ENCODE assay signal across 15 cellular contexts in the genomic region with DNA sequence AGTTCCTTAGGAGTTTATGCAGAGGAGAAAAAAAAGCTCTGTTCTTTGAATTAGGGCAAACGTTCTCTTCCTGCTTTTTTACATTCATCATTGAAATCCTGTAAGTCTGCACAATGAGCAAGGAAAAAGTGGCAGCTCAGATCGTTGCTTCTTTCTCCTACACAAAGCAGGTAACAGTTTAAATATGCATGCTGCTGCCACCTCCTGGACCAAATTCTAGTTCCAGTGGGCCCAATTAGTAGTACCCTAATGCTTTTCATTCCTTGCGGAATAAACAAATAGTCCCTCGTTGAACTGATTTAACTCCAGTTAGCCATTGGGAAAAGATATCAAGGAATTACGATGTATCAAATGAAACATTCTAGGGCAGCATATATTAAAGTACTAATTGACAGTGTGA. TPM values are rescaled to one million over a fixed set of nuclear protein-coding genes. Genes with fewer than 3 reads are reported as not detected.
DNase-seq lines count a peak whose midpoint lies in the region; ATAC-seq and TF ChIP-seq lines count a peak whose summit lies in the region.
"Had no signal": no experiment of that assay in that cellular context is flagged by ENCODE, and none has a peak within 500 bp of the region (broad histone marks: within the 10 kb centered on the region; RNA-seq: fewer than 3 reads in every experiment).

No MANE protein-coding gene starts in this region.

- no peak overlapping the region for H3K27ac Mint-ChIP-seq in CD8-positive, alpha-beta T cell
- no peak overlapping the region for H3K27ac Mint-ChIP-seq in HFFc6
- H3K27ac Mint-ChIP-seq: activated CD4-positive, alpha-beta T cell treated with anti-CD3 and anti-CD28 coated beads, Interleukin-2, amount 10 ng/mL, durations not matched to agents 24 days and 14 days; activated naive CD8-positive, alpha-beta T cell treated with anti-CD3 and anti-CD28 coated beads, Interleukin-2, amount 10 ng/mL, durations not matched to agents 7 days and 5 days; stimulated activated effector memory CD8-positive, alpha-beta T cell treated with anti-CD3 and anti-CD28 coated beads, Interleukin-12 subunit alpha, Interleukin-12 subunit beta, amount 100 ng/mL, for 72 hours had no signal

- H3K4ac ChIP-seq in neuronal stem cell (ENCODE audit: low read length) = no peak overlapping the region

- peaks cover 37% of the 10 kb centered on the region for H3K4me1 ChIP-seq in CD8-positive, alpha-beta T cell (ENCODE audit: insufficient read depth, low read length)
- H3K4me1 ChIP-seq in liver (ENCODE audit: control insufficient read depth in 4 of 4, insufficient read depth in 4 of 4, low read length in 3 of 4) (peaks cover 4 to 19% (median 11%) of the 10 kb centered on the region in 4 donors), testis (peaks cover 44% of the 10 kb centered on the region), neuronal stem cell (ENCODE audit: control insufficient read depth in 2 of 2, insufficient read depth in 1 of 2, low read depth in 1 of 2, low read length in 2 of 2) (peaks cover 0 to 2% of the 10 kb centered on the region in 2 donors)

- no peaks in the 10 kb centered on the region for H3K27me3 ChIP-seq in CD8-positive, alpha-beta T cell (ENCODE audit: insufficient read depth, low read length)
- H3K27me3 ChIP-seq in liver (ENCODE audit: control insufficient read depth in 4 of 4, insufficient read depth in 4 of 4, low read length in 3 of 4) (no peaks in the 10 kb centered on the region), testis (no peaks in the 10 kb centered on the region), neuronal stem cell (ENCODE audit: control insufficient read depth in 3 of 3, insufficient read depth in 3 of 3, low read depth in 1 of 3, low read length in 3 of 3) (no peaks in the 10 kb centered on the region)

- H3K9ac ChIP-seq in liver (ENCODE audit: low read depth in 1 of 2, low read length in 2 of 2) (no peak overlapping the region), neuronal stem cell (ENCODE audit: low read depth, low read length, poor library complexity) (no peak overlapping the region)

- CTCF ChIA-PET in CD8-positive, alpha-beta T cell (lab: Charles Lee) = interaction anchor here (0.6 to 2.7 kb wide), 6 partner anchors 18 to 446 kb away, joined by 3 to 7 read pairs (median 4); a partner anchor contains a TSS

- H3K36me3 Mint-ChIP-seq in CD8-positive, alpha-beta T cell = peaks cover 38% of the 10 kb centered on the region
- H3K36me3 Mint-ChIP-seq in HFFc6 (ENCODE audit: low read depth) = peaks cover 10% of the 10 kb centered on the region; the same call in 1 of the 2 replicates

- H3K18ac ChIP-seq in neuronal stem cell (ENCODE audit: low read length) = no peak overlapping the region

- H4K91ac ChIP-seq in neuronal stem cell (ENCODE audit: low read depth, low read length, poor library complexity) = no peak overlapping the region

- peaks cover 42% of the 10 kb centered on the region for H3K4me1 Mint-ChIP-seq in CD8-positive, alpha-beta T cell (ENCODE audit: low read depth)
- peaks cover 16% of the 10 kb centered on the region for H3K4me1 Mint-ChIP-seq in HFFc6 (ENCODE audit: low read depth)

- H3K27ac ChIP-seq in CD8-positive, alpha-beta T cell (ENCODE audit: low read depth, low read length) = no peak overlapping the region
- H3K27ac ChIP-seq in liver (ENCODE audit: low read depth in 1 of 2, low read length in 2 of 2) (no peak overlapping the region), substantia nigra (ENCODE audit: low read depth, low read length, poor library complexity, severe bottlenecking) (no peak overlapping the region), testis (no peak overlapping the region), neuronal stem cell (replicated peaks; ENCODE audit: low read length) (no peak overlapping the region)

- H3K36me3 ChIP-seq in CD8-positive, alpha-beta T cell (ENCODE audit: insufficient read depth, low read length) = no peaks in the 10 kb centered on the region
- H3K36me3 ChIP-seq in liver (ENCODE audit: control insufficient read depth in 4 of 4, insufficient read depth in 3 of 4, low read depth in 1 of 4, low read length in 3 of 4) (peaks cover 0 to 10% (median 7%) of the 10 kb centered on the region in 4 donors), testis (ENCODE audit: low read depth, missing control alignments) (no peaks in the 10 kb centered on the region), neuronal stem cell (replicated peaks in 1 of 2; ENCODE audit: control insufficient read depth in 2 of 2, insufficient read depth in 2 of 2, low read length in 2 of 2) (peaks cover 17 to 100% of the 10 kb centered on the region in 2 donors)

- H2AFZ ChIP-seq in neuronal stem cell (ENCODE audit: low read length) = no peak overlapping the region

- TF ChIP-seq POLR2A in testis (IDR thresholded peaks at IDR 0.05) = no peak

- H2BK15ac ChIP-seq in neuronal stem cell (ENCODE audit: low read length) = no peak overlapping the region

- WGBS in liver = 56% methylated on average over 5 of the region's 5 CpGs
- 43 to 51% methylated on average over 5 of the region's 5 CpGs for WGBS in testis, 2 donors
- no CpG with 5 or more reads among the region's 5 CpGs for WGBS in neuronal stem cell (ENCODE audit: extremely low coverage in 2 of 2, insufficient read length in 2 of 2, insufficient replicate concordance in 1 of 2), 2 donors

- H2BK12ac ChIP-seq in neuronal stem cell (ENCODE audit: low read length) = no peak overlapping the region

- H3K4me3 Mint-ChIP-seq in CD8-positive, alpha-beta T cell = no peak overlapping the region
- H3K4me3 Mint-ChIP-seq in HFFc6 = no peak overlapping the region
- H3K4me3 Mint-ChIP-seq: activated CD4-positive, alpha-beta T cell treated with anti-CD3 and anti-CD28 coated beads, Interleukin-2, amount 10 ng/mL, durations not matched to agents 24 days and 14 days; activated naive CD8-positive, alpha-beta T cell treated with anti-CD3 and anti-CD28 coated beads, Interleukin-2, amount 10 ng/mL, durations not matched to agents 7 days and 5 days; stimulated activated effector memory CD8-positive, alpha-beta T cell treated with anti-CD3 and anti-CD28 coated beads, Interleukin-12 subunit alpha, Interleukin-12 subunit beta, amount 100 ng/mL, for 72 hours had no signal

- H3K9me3 ChIP-seq in CD8-positive, alpha-beta T cell (ENCODE audit: low read length) = no peaks in the 10 kb centered on the region
- H3K9me3 ChIP-seq in liver (ENCODE audit: control insufficient read depth in 4 of 4, low read length in 3 of 4) = no peaks in the 10 kb centered on the region
- no peaks in the 10 kb centered on the region for H3K9me3 ChIP-seq in testis
- peaks cover 0 to 4% of the 10 kb centered on the region in 2 donors for H3K9me3 ChIP-seq in neuronal stem cell (replicated peaks in 1 of 2; ENCODE audit: control insufficient read depth in 2 of 2, insufficient read depth in 1 of 2, low read depth in 1 of 2, low read length in 2 of 2)
- H3K9me3 ChIP-seq: mucosa of descending colon had no signal

- ATAC-seq in CD8-positive, alpha-beta T cell = no peak
- ATAC-seq: mucosa of descending colon; stimulated activated effector memory CD8-positive, alpha-beta T cell treated with anti-CD3 and anti-CD28 coated beads, Interleukin-12 subunit alpha, Interleukin-12 subunit beta, amount 100 ng/mL, for 72 hours had no signal

- H4K8ac ChIP-seq in neuronal stem cell (ENCODE audit: low read depth, low read length) = no peak overlapping the region

- H3K9me3 Mint-ChIP-seq in CD8-positive, alpha-beta T cell = no peaks in the 10 kb centered on the region
- no peaks in the 10 kb centered on the region for H3K9me3 Mint-ChIP-seq in HFFc6
- H3K9me3 Mint-ChIP-seq: activated CD4-positive, alpha-beta T cell treated with anti-CD3 and anti-CD28 coated beads, Interleukin-2, amount 10 ng/mL, durations not matched to agents 24 days and 14 days; activated naive CD8-positive, alpha-beta T cell treated with anti-CD3 and anti-CD28 coated beads, Interleukin-2, amount 10 ng/mL, durations not matched to agents 7 days and 5 days; stimulated activated effector memory CD8-positive, alpha-beta T cell treated with anti-CD3 and anti-CD28 coated beads, Interleukin-12 subunit alpha, Interleukin-12 subunit beta, amount 100 ng/mL, for 72 hours had no signal

- H3K4me3 ChIP-seq in CD8-positive, alpha-beta T cell (ENCODE audit: low read depth, low read length) = no peak overlapping the region
- H3K4me3 ChIP-seq in liver (ENCODE audit: low read depth in 1 of 3, low read length in 3 of 3) (no peak overlapping the region), testis (no peak overlapping the region), neuronal stem cell (ENCODE audit: low read length in 2 of 2) (no peak overlapping the region)
- H3K4me3 ChIP-seq: mucosa of descending colon had no signal

- no peak overlapping the region for H2AK5ac ChIP-seq in neuronal stem cell (ENCODE audit: low read depth, low read length)

- POLR2A ChIA-PET in CD8-positive, alpha-beta T cell (lab: Charles Lee) = interaction anchor here (1.4 kb wide), 1 partner anchor 175 kb away, joined by 4 read pairs; no protein-coding TSS in a partner anchor

- H3K23ac ChIP-seq in neuronal stem cell (ENCODE audit: low read depth, low read length, poor library complexity) = no peak overlapping the region

- H3K79me1 ChIP-seq in neuronal stem cell (ENCODE audit: low read depth, low read length) = peaks cover 4% of the 10 kb centered on the region

- H2BK5ac ChIP-seq in neuronal stem cell (ENCODE audit: low read length) = no peak overlapping the region

- intact Hi-C loops in CD8-positive, alpha-beta T cell (cut with DNase I, micrococcal nuclease) = loop anchor here in 1 of 2 experiments (1.0 kb wide), 1 partner anchor 114 kb away; a partner anchor contains a TSS
- intact Hi-C loops in testis (cut with DNase I; ENCODE audit: low total_unique reads) = no loop called here

- no peak overlapping the region for H3K14ac ChIP-seq in neuronal stem cell (ENCODE audit: low read length)

- peak in 1 of 7 experiments; percentile 36 for DNase-seq in CD8-positive, alpha-beta T cell
- DNase-seq in HFFc6 (no peak), cerebellar cortex (ENCODE audit: low spot score) (peak; percentile 69), substantia nigra (lab: John Stamatoyannopoulos, UW) (no peak), HuH-7 (ENCODE audit: low spot score) (no peak), testis (no peak), neuronal stem cell (ENCODE audit: low spot score) (no peak)
- DNase-seq: activated CD4-positive, alpha-beta T cell treated with anti-CD3 and anti-CD28 coated beads, Interleukin-2, amount 10 ng/mL, durations not matched to agents 24 days and 14 days; activated naive CD8-positive, alpha-beta T cell treated with anti-CD3 and anti-CD28 coated beads, Interleukin-2, amount 10 ng/mL, durations not matched to agents 7 days and 5 days; mucosa of descending colon; NCI-H2081; Right ventricle myocardium superior had no signal

- TF ChIP-seq CTCF in CD8-positive, alpha-beta T cell (IDR thresholded peaks at IDR 0.05) = peak; percentile 39
- TF ChIP-seq CTCF in HFFc6 (IDR thresholded peaks at IDR 0.05) (peak; percentile 51), liver (IDR thresholded peaks at IDR 0.05; ENCODE audit: low read depth, low read length, missing input control) (peak; percentile 11), testis (IDR thresholded peaks at IDR 0.05) (no peak)

- H3K27me3 Mint-ChIP-seq in CD8-positive, alpha-beta T cell (ENCODE audit: low read depth) = no peaks in the 10 kb centered on the region
- peaks cover 4% of the 10 kb centered on the region for H3K27me3 Mint-ChIP-seq in HFFc6 (ENCODE audit: insufficient read depth)
- H3K27me3 Mint-ChIP-seq: activated CD4-positive, alpha-beta T cell treated with anti-CD3 and anti-CD28 coated beads, Interleukin-2, amount 10 ng/mL, durations not matched to agents 24 days and 14 days; activated naive CD8-positive, alpha-beta T cell treated with anti-CD3 and anti-CD28 coated beads, Interleukin-2, amount 10 ng/mL, durations not matched to agents 7 days and 5 days had no signal

- peak; percentile 42 to 51 for TF ChIP-seq RAD21 in liver (IDR thresholded peaks at IDR 0.05)

- H2BK120ac ChIP-seq in neuronal stem cell (ENCODE audit: low read depth, low read length) = no peak overlapping the region

- H3K4me2 ChIP-seq in neuronal stem cell (ENCODE audit: insufficient read depth, low read length, poor library complexity, severe bottlenecking) = no peak overlapping the region

RNA-seq across cellular contexts. Expression of a gene that starts 20.1 kb away (rescaled TPM):
- total RNA-seq in CD8-positive, alpha-beta T cell = 100 to 1,000 TPM in 1 of 2 experiments, 10 to 100 TPM in 1; 95.3 to 101 TPM
- total RNA-seq in HFFc6 (2021; fragmentation: NEBNext Ultra II Directional; extraction: Animal tissue kit (Norgen Biotek cat#: 25700)) = 10 to 100 TPM; 66.9 to 88.2 (median 76.6) TPM
- total RNA-seq in liver (10 to 100 TPM; 31.1 to 37.9 TPM), testis (10 to 100 TPM; 69.6 to 89.4 TPM)
- polyA plus RNA-seq in liver (10 to 100 TPM; 21.1 to 28.7 TPM), testis (ENCODE audit: insufficient read depth, low read depth, low replicate concordance) (63.3 TPM)
- polyA plus RNA-seq in neuronal stem cell (2013, experiment 1 of 2) = 85.6 TPM
- 86.8 TPM for polyA plus RNA-seq in neuronal stem cell (2013, experiment 2 of 2)

RNA-seq across cellular contexts. Expression of a gene that starts 55.1 kb away (rescaled TPM):
- total RNA-seq in CD8-positive, alpha-beta T cell = not detected
- not detected for total RNA-seq in HFFc6 (2021; fragmentation: NEBNext Ultra II Directional; extraction: Animal tissue kit (Norgen Biotek cat#: 25700))
- total RNA-seq in liver (not detected), testis (under 1 TPM; 0.63 to 0.74 TPM)
- polyA plus RNA-seq in liver (under 1 TPM in 1 of 2 donors, not detected in 1; 0.01 TPM), testis (ENCODE audit: insufficient read depth, low read depth, low replicate concordance) (0.18 TPM)
- polyA plus RNA-seq in neuronal stem cell (2013, experiment 1 of 2) = 0.33 TPM
- 0.42 TPM for polyA plus RNA-seq in neuronal stem cell (2013, experiment 2 of 2)
- total RNA-seq: activated naive CD8-positive, alpha-beta T cell treated with anti-CD3 and anti-CD28 coated beads, Interleukin-2, amount 10 ng/mL, durations not matched to agents 7 days and 5 days; Right ventricle myocardium superior had no signal
- polyA plus RNA-seq: esophagus had no signal

Comparison
In these comparisons a context has a peak if more than half of its experiments do, and no peak if none do; other contexts are left out.
1. CTCF ChIP-seq: peak in CD8-positive, alpha-beta T cell (single experiment), HFFc6 (single experiment) and liver (single experiment); none in testis (0 of 3).